Comparison of ENCODE assay signal across 10 cellular contexts in the genomic region with DNA sequence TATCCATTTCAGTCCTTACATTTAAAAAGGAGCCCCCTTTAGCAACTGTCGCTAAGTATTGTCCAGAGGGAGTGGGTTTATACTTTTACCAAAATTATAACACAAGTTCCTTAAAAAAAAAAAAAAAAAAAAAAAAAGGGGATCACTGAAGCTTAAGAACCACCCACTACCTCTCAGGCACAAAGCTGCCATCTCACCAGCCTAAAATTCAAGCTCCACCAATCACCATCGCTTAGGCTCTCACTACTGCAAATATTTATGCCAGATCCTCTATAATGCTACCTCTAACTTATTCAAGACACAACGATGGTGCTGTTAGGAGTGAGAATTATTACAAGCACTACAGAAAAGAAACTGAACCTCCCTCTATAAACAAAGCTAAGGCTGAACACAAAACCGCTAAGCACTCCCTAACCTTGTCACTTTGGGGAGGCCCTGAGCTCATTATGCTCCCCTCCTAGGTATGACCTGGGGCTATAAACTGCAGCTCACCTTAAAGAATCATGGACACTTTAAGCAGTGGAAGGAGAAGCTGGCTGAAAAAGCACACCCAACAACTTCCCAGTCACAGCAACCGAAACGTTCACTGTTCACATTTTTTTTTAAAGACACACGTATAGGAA. TPM values are rescaled to one million over a fixed set of nuclear protein-coding genes. Genes with fewer than 3 reads are reported as not detected.
DNase-seq lines count a peak whose midpoint lies in the region; ATAC-seq and TF ChIP-seq lines count a peak whose summit lies in the region.
"Had no signal": no experiment of that assay in that cellular context is flagged by ENCODE, and none has a peak within 500 bp of the region (broad histone marks: within the 10 kb centered on the region; RNA-seq: fewer than 3 reads in every experiment).

No MANE protein-coding gene starts in this region.

- no peak for ATAC-seq in activated naive CD8-positive, alpha-beta T cell treated with anti-CD3 and anti-CD28 coated beads, Interleukin-2, amount 50 U/mL, for 24 hours
- ATAC-seq in activated T-helper 17 cell treated with anti-CD3 and anti-CD28 coated beads, Interleukin-2, amount 50 U/mL, for 72 hours (replicated peaks) = no peak
- ATAC-seq in right lobe of liver (no peak), GM18502 (IDR thresholded peaks at IDR 0.05; ENCODE audit: poor library complexity, unreplicated experiment) (no peak)

- TF ChIP-seq CTCF in right lobe of liver (IDR thresholded peaks at IDR 0.05) (no peak), type B pancreatic cell (conservative IDR thresholded peaks at IDR 0.05) (no peak)

- peaks cover 0 to 32% (median 0%) of the 10 kb centered on the region in 4 donors for H3K36me3 ChIP-seq in right lobe of liver

- peaks cover 0 to 47% (median 15%) of the 10 kb centered on the region in 4 donors for H3K4me1 ChIP-seq in right lobe of liver

- no peak for TF ChIP-seq POLR2A in right lobe of liver (IDR thresholded peaks at IDR 0.05)

- H3K27me3 Mint-ChIP-seq in activated naive CD8-positive, alpha-beta T cell treated with anti-CD3 and anti-CD28 coated beads, Interleukin-2, amount 50 U/mL, for 24 hours = peaks cover 40% of the 10 kb centered on the region
- peaks cover 45% of the 10 kb centered on the region for H3K27me3 Mint-ChIP-seq in activated naive CD8-positive, alpha-beta T cell treated with anti-CD3 and anti-CD28 coated beads for 36 hours
- H3K27me3 Mint-ChIP-seq in activated T-helper 17 cell treated with anti-CD3 and anti-CD28 coated beads, Interleukin-2, amount 50 U/mL, for 72 hours = peaks cover 26% of the 10 kb centered on the region
- peaks cover 64% of the 10 kb centered on the region for H3K27me3 Mint-ChIP-seq in type B pancreatic cell

- H3K9me3 ChIP-seq in right lobe of liver = no peaks in the 10 kb centered on the region
- H3K9me3 ChIP-seq: SK-N-SH had no signal

- H3K4me1 Mint-ChIP-seq in activated naive CD8-positive, alpha-beta T cell treated with anti-CD3 and anti-CD28 coated beads, Interleukin-2, amount 50 U/mL, for 24 hours = peaks cover 31% of the 10 kb centered on the region
- peaks cover 24% of the 10 kb centered on the region for H3K4me1 Mint-ChIP-seq in activated naive CD8-positive, alpha-beta T cell treated with anti-CD3 and anti-CD28 coated beads for 36 hours
- peaks cover 11% of the 10 kb centered on the region for H3K4me1 Mint-ChIP-seq in activated T-helper 17 cell treated with anti-CD3 and anti-CD28 coated beads, Interleukin-2, amount 50 U/mL, for 72 hours
- peaks cover 25% of the 10 kb centered on the region for H3K4me1 Mint-ChIP-seq in type B pancreatic cell (ENCODE audit: unreplicated experiment)

- H3K36me3 Mint-ChIP-seq in activated naive CD8-positive, alpha-beta T cell treated with anti-CD3 and anti-CD28 coated beads, Interleukin-2, amount 50 U/mL, for 24 hours (ENCODE audit: low read depth) = peaks cover 2% of the 10 kb centered on the region
- H3K36me3 Mint-ChIP-seq in activated naive CD8-positive, alpha-beta T cell treated with anti-CD3 and anti-CD28 coated beads for 36 hours = peaks cover 9% of the 10 kb centered on the region
- H3K36me3 Mint-ChIP-seq in activated T-helper 17 cell treated with anti-CD3 and anti-CD28 coated beads, Interleukin-2, amount 50 U/mL, for 72 hours (ENCODE audit: low read depth) = peaks cover 5% of the 10 kb centered on the region
- H3K36me3 Mint-ChIP-seq in type B pancreatic cell = no peaks in the 10 kb centered on the region

- 18% methylated on average over 7 of the region's 7 CpGs for WGBS in right lobe of liver (ENCODE audit: insufficient coverage, low coverage, low lambda C conversion rate, missing lambda C conversion rate)

- H3K9me3 Mint-ChIP-seq in activated naive CD8-positive, alpha-beta T cell treated with anti-CD3 and anti-CD28 coated beads, Interleukin-2, amount 50 U/mL, for 24 hours = no peaks in the 10 kb centered on the region
- H3K9me3 Mint-ChIP-seq in activated naive CD8-positive, alpha-beta T cell treated with anti-CD3 and anti-CD28 coated beads for 36 hours = peaks cover 1% of the 10 kb centered on the region
- no peaks in the 10 kb centered on the region for H3K9me3 Mint-ChIP-seq in activated T-helper 17 cell treated with anti-CD3 and anti-CD28 coated beads, Interleukin-2, amount 50 U/mL, for 72 hours
- no peaks in the 10 kb centered on the region for H3K9me3 Mint-ChIP-seq in type B pancreatic cell

- peak overlapping the region; percentile 56 to 100 (median 98) for H3K27ac ChIP-seq in right lobe of liver

- H3K4me3 Mint-ChIP-seq in activated naive CD8-positive, alpha-beta T cell treated with anti-CD3 and anti-CD28 coated beads, Interleukin-2, amount 50 U/mL, for 24 hours = peak overlapping the region; percentile 16
- no peak overlapping the region for H3K4me3 Mint-ChIP-seq in activated naive CD8-positive, alpha-beta T cell treated with anti-CD3 and anti-CD28 coated beads for 36 hours
- peak overlapping the region; percentile 88 for H3K4me3 Mint-ChIP-seq in activated T-helper 17 cell treated with anti-CD3 and anti-CD28 coated beads, Interleukin-2, amount 50 U/mL, for 72 hours
- H3K4me3 Mint-ChIP-seq in type B pancreatic cell = peak overlapping the region; percentile 58

- no peak for DNase-seq in activated naive CD8-positive, alpha-beta T cell treated with anti-CD3 and anti-CD28 coated beads, Interleukin-2, amount 50 U/mL, for 24 hours
- no peak for DNase-seq in activated naive CD8-positive, alpha-beta T cell treated with anti-CD3 and anti-CD28 coated beads for 36 hours
- no peak for DNase-seq in right lobe of liver
- DNase-seq in type B pancreatic cell (ENCODE audit: extremely low spot score, unreplicated experiment) = no peak
- no peak for DNase-seq in RPMI8226
- no peak for DNase-seq in NCI-H2196 (lab: John Stamatoyannopoulos, UW; ENCODE audit: unreplicated experiment)
- DNase-seq: NCI-H2081 treated with DMSO at 0.1 percent for 48 hours, SK-N-SH had no signal

- no peaks in the 10 kb centered on the region for H3K27me3 ChIP-seq in right lobe of liver

- no peak overlapping the region for H3K27ac Mint-ChIP-seq in activated naive CD8-positive, alpha-beta T cell treated with anti-CD3 and anti-CD28 coated beads, Interleukin-2, amount 50 U/mL, for 24 hours
- no peak overlapping the region for H3K27ac Mint-ChIP-seq in activated naive CD8-positive, alpha-beta T cell treated with anti-CD3 and anti-CD28 coated beads for 36 hours
- H3K27ac Mint-ChIP-seq in activated T-helper 17 cell treated with anti-CD3 and anti-CD28 coated beads, Interleukin-2, amount 50 U/mL, for 72 hours = no peak overlapping the region
- peak overlapping the region; percentile 28 for H3K27ac Mint-ChIP-seq in type B pancreatic cell

- intact Hi-C loops in right lobe of liver (cut with DNase I) = loop anchor here in 1 of 2 donors (10.0 kb wide), 1 partner anchor 209 kb away; no protein-coding TSS in a partner anchor

- H3K4me3 ChIP-seq in right lobe of liver = peak overlapping the region; percentile 79 to 85 (median 83)

RNA-seq across cellular contexts. Expression of gene FZD5, which starts 3.6 kb away (rescaled TPM):
- total RNA-seq in activated naive CD8-positive, alpha-beta T cell treated with anti-CD3 and anti-CD28 coated beads for 36 hours = 1 to 10 TPM; 1.5 to 1.6 TPM
- 1 to 10 TPM in 1 of 2 donors, under 1 TPM in 1; 0.54 to 1.2 TPM for total RNA-seq in activated T-helper 17 cell treated with anti-CD3 and anti-CD28 coated beads, Interleukin-2, amount 50 U/mL, for 72 hours
- total RNA-seq in right lobe of liver (10 to 100 TPM; 18.5 to 37.4 (median 29.3) TPM), type B pancreatic cell (ENCODE audit: low replicate concordance) (10.8 and 15.1 TPM in 2 replicates)

RNA-seq across cellular contexts. Expression of gene CCNYL1, which starts 54.6 kb away (rescaled TPM):
- total RNA-seq in activated naive CD8-positive, alpha-beta T cell treated with anti-CD3 and anti-CD28 coated beads for 36 hours = 1 to 10 TPM; 5.8 to 6.0 TPM
- 1 to 10 TPM; 3.4 to 6.8 TPM for total RNA-seq in activated T-helper 17 cell treated with anti-CD3 and anti-CD28 coated beads, Interleukin-2, amount 50 U/mL, for 72 hours
- total RNA-seq in right lobe of liver = 10 to 100 TPM in 2 of 6 experiments, 1 to 10 TPM in 4; 7.1 to 11.9 (median 9.4) TPM
- total RNA-seq in type B pancreatic cell (ENCODE audit: low replicate concordance) = 20.8 and 30.7 TPM in 2 replicates
